1 cellular context compared by ENCODE assay signal in the genomic region with DNA sequence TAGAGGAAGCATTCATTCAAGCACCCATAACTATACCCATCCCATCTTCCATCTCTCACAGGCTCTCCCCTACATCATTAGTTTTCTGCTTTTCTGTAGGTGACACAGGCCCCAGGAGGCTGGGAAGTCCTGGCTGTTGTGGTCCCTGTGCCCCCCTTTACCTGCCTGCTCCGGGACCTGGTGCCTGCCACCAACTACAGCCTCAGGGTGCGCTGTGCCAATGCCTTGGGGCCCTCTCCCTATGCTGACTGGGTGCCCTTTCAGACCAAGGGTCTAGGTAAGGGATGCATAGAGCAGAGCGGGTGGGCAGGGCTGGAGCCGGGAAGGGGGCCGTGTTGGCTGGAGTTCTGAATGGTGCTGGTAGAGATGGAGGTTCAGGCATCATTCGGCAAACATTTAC.
TF ChIP-seq lines count a peak whose summit lies in the region.

No MANE protein-coding gene starts in this region.

TF ChIP-seq in HepG2, 621 proteins besides CTCF, POLR2A, EP300 and RAD21:
- TF ChIP-seq ZNF180 (CRISPR knock-in tag; IDR thresholded peaks at IDR 0.05; ENCODE audit: borderline replicate concordance, low read depth) (no peak), ZSCAN21 (CRISPR knock-in tag; IDR thresholded peaks at IDR 0.05; ENCODE audit: borderline replicate concordance) (no peak), ZNF224 (CRISPR knock-in tag; IDR thresholded peaks at IDR 0.05) (no peak), ZNF605 (CRISPR knock-in tag; IDR thresholded peaks at IDR 0.05) (no peak), ZMYM2 (CRISPR knock-in tag; IDR thresholded peaks at IDR 0.05) (no peak), ZNF660 (CRISPR knock-in tag; IDR thresholded peaks at IDR 0.05; ENCODE audit: borderline replicate concordance, low read depth) (no peak), NFIB (CRISPR knock-in tag; IDR thresholded peaks at IDR 0.05; ENCODE audit: borderline replicate concordance) (no peak), TARDBP (CRISPR knock-in tag; IDR thresholded peaks at IDR 0.05) (no peak)
- TF ChIP-seq, protein P1, sequence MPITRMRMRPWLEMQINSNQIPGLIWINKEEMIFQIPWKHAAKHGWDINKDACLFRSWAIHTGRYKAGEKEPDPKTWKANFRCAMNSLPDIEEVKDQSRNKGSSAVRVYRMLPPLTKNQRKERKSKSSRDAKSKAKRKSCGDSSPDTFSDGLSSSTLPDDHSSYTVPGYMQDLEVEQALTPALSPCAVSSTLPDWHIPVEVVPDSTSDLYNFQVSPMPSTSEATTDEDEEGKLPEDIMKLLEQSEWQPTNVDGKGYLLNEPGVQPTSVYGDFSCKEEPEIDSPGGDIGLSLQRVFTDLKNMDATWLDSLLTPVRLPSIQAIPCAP (CRISPR knock-in tag; IDR thresholded peaks at IDR 0.05; ENCODE audit: low read depth): no peak
- TF ChIP-seq, protein P2, sequence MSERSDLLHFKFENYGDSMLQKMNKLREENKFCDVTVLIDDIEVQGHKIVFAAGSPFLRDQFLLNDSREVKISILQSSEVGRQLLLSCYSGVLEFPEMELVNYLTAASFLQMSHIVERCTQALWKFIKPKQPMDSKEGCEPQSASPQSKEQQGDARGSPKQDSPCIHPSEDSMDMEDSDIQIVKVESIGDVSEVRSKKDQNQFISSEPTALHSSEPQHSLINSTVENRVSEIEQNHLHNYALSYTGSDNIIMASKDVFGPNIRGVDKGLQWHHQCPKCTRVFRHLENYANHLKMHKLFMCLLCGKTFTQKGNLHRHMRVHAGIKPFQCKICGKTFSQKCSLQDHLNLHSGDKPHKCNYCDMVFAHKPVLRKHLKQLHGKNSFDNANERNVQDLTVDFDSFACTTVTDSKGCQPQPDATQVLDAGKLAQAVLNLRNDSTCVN (CRISPR knock-in tag; IDR thresholded peaks at IDR 0.05; ENCODE audit: borderline replicate concordance): no peak
